1 cellular context compared by ENCODE assay signal in genomic region chr10:70296406-70296899, GRCh38.
TF ChIP-seq lines count a peak whose summit lies in the region.

No MANE protein-coding gene starts in this region.

TF ChIP-seq in K562, 482 proteins besides CTCF, POLR2A, EP300 and RAD21 (continued from another document and continues in another):
- TF ChIP-seq MGA (IDR thresholded peaks at IDR 0.05), result peak; percentile 47
- TF ChIP-seq ZNF584 (CRISPR knock-in tag; IDR thresholded peaks at IDR 0.05; ENCODE audit: low read depth), result peak; percentile 84; the same call in 1 of the 2 replicates
- peak; percentile 52; the same call in 1 of the 2 replicates for TF ChIP-seq JUND (IDR thresholded peaks at IDR 0.05; ENCODE audit: borderline replicate concordance, low read depth, low read length)
- peak; percentile 25; the same call in 1 of the 3 replicates for TF ChIP-seq JUND (tag; IDR thresholded peaks at IDR 0.05; ENCODE audit: borderline replicate concordance, low read depth, low read length)
- TF ChIP-seq E2F6 (IDR thresholded peaks at IDR 0.05; ENCODE audit: borderline replicate concordance in 1 of 2, extremely low read depth in 1 of 2, insufficient read depth in 1 of 2, insufficient read length in 1 of 2, low read depth in 1 of 2, low read length in 1 of 2, poor library complexity in 1 of 2, severe bottlenecking in 1 of 2), result peak; percentile 44 to 57
- TF ChIP-seq ZNF318 (IDR thresholded peaks at IDR 0.05; ENCODE audit: borderline replicate concordance in 1 of 2, low read depth in 1 of 2), result no peak
- peak; percentile 25; the same call in 1 of the 2 replicates for TF ChIP-seq CREB1 (IDR thresholded peaks at IDR 0.05)
- no peak for TF ChIP-seq CREB1 (CRISPR knock-in tag; IDR thresholded peaks at IDR 0.05)
- TF ChIP-seq RBFOX2 (IDR thresholded peaks at IDR 0.05; ENCODE audit: low read depth, low read length), result 0 out of 2 replicates have a peak, but pooled peaks have one; percentile 16
- TF ChIP-seq ZNF174 (CRISPR knock-in tag; IDR thresholded peaks at IDR 0.05), result no peak
- no peak for TF ChIP-seq DNMT1 (IDR thresholded peaks at IDR 0.05)
- TF ChIP-seq POLR2G (IDR thresholded peaks at IDR 0.05; ENCODE audit: low read depth, low read length), result 0 out of 2 replicates have a peak, but pooled peaks have one; percentile 18
- TF ChIP-seq CBX8 (IDR thresholded peaks at IDR 0.05; ENCODE audit: borderline replicate concordance, extremely low read depth, low read depth, low read length, poor library complexity, severe bottlenecking), result no peak
- TF ChIP-seq GABPB2 (CRISPR knock-in tag; conservative IDR thresholded peaks at IDR 0.05), result no peak
- TF ChIP-seq ELF1 (tag; IDR thresholded peaks at IDR 0.05), result no peak
- peak; percentile 76 for TF ChIP-seq ARID1B (IDR thresholded peaks at IDR 0.05)
- TF ChIP-seq ETV5 (CRISPR knock-in tag; IDR thresholded peaks at IDR 0.05; ENCODE audit: low read depth), result 0 out of 2 replicates have a peak, but pooled peaks have one; percentile 32
- no peak for TF ChIP-seq IRF1 (CRISPR knock-in tag; IDR thresholded peaks at IDR 0.05; ENCODE audit: borderline replicate concordance)
- 0 out of 2 replicates have a peak, but pooled peaks have one; percentile 18 for TF ChIP-seq MTA3 (IDR thresholded peaks at IDR 0.05; ENCODE audit: borderline replicate concordance)
- TF ChIP-seq TCF7L2 (IDR thresholded peaks at IDR 0.05; ENCODE audit: low read depth, low read length), result no peak
- TF ChIP-seq KLF1 (tag; IDR thresholded peaks at IDR 0.05), result peak; percentile 43; the same call in 1 of the 2 replicates
- TF ChIP-seq NR4A1 (CRISPR knock-in tag; IDR thresholded peaks at IDR 0.05), result no peak
- no peak for TF ChIP-seq NR4A1 (tag; IDR thresholded peaks at IDR 0.05)
- TF ChIP-seq EP400 (IDR thresholded peaks at IDR 0.05), result 0 out of 2 replicates have a peak, but pooled peaks have one; percentile 14
- TF ChIP-seq STAT5A (IDR thresholded peaks at IDR 0.05; ENCODE audit: borderline replicate concordance, low read length), result no peak
- no peak for TF ChIP-seq FOXP4 (CRISPR knock-in tag; IDR thresholded peaks at IDR 0.05; ENCODE audit: borderline replicate concordance)
- no peak for TF ChIP-seq DACH1 (IDR thresholded peaks at IDR 0.05; ENCODE audit: partially characterized antibody)
- no peak for TF ChIP-seq GATAD2A (IDR thresholded peaks at IDR 0.05)
- TF ChIP-seq SMARCE1 (IDR thresholded peaks at IDR 0.05), result peak; percentile 60; the same call in 1 of the 2 replicates
- TF ChIP-seq KHSRP (IDR thresholded peaks at IDR 0.05), result no peak
- TF ChIP-seq TFAP4 (CRISPR knock-in tag; IDR thresholded peaks at IDR 0.05; ENCODE audit: borderline replicate concordance), result peak; percentile 61
- no peak for TF ChIP-seq DLX4 (CRISPR knock-in tag; IDR thresholded peaks at IDR 0.05)
- no peak for TF ChIP-seq ZNF551 (CRISPR knock-in tag; IDR thresholded peaks at IDR 0.05)
